ENCODE assay signal across 31 cellular contexts in the genomic region with DNA sequence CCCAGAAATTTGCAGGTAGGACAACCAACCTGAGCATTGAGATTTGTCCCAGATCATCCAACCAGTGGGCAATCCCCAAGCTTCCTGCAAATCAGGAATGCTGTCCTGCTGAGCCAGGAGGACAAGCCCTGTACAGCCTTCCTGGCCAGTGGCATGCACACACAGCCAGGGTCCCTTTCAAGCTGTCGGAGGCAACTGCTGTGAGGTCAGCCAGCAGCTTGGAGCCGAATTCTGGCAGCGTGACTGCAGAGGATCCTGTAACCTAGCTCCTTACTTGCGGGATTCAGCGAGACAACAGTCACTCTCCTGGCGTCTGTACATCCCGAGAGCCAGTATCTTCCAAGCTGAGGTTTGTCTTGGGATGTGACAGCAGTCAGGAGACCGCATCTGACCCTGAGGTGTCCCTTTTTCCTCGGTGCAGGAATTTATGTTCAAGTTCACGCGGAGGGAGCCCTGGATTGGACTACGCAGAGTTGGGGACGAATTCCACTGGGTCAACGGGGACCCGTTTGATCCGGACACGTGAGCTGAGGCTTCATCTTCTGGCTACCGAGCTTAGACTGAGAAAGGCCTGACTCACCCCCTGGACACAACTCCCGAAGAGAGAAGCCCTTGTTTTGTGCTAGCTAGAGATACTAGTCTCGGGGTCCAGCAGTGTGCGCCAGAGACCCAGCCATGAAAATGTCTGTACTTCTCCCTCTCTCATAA. TPM values are rescaled to one million over a fixed set of nuclear protein-coding genes. Genes with fewer than 3 reads are reported as not detected.
A peak's percentile ranks its signal among the peaks of the same experiment; 100 is the strongest.
DNase-seq lines count a peak whose midpoint lies in the region; ATAC-seq and TF ChIP-seq lines count a peak whose summit lies in the region.
"Had no signal": no experiment of that assay in that cellular context is flagged by ENCODE, and none has a peak within 500 bp of the region (broad histone marks: within the 10 kb centered on the region; RNA-seq: fewer than 3 reads in every experiment).

No MANE protein-coding gene starts in this region.

- H3K9me3 Mint-ChIP-seq in neural progenitor cell (no peaks in the 10 kb centered on the region), CD14-positive monocyte (peaks cover 0 to 5% (median 0%) of the 10 kb centered on the region in 7 donors), MCF 10A (ENCODE audit: unreplicated experiment) (no peaks in the 10 kb centered on the region)
- no peaks in the 10 kb centered on the region for H3K9me3 Mint-ChIP-seq in activated naive CD4-positive, alpha-beta T cell treated with anti-CD3 and anti-CD28 coated beads, Interleukin-2, amount 50 U/mL, for 72 hours
- H3K9me3 Mint-ChIP-seq: activated CD4-positive, alpha-beta T cell treated with anti-CD3 and anti-CD28 coated beads, Interleukin-2, amount 10 ng/mL, durations not matched to agents 24 days and 14 days; activated naive CD8-positive, alpha-beta T cell treated with anti-CD3 and anti-CD28 coated beads, Interleukin-2, amount 10 ng/mL, durations not matched to agents 7 days and 5 days; activated T-helper 2 cell treated with anti-CD3 and anti-CD28 coated beads, Interferon-gamma antibody, Interleukin-2, Interleukin-4, amounts not matched to agents 10 μg/mL and 5 μg/mL and 100 μg/mL, durations not matched to agents 14 hours and 24 hours and 36 hours; nephron; stimulated activated effector memory CD8-positive, alpha-beta T cell treated with anti-CD3 and anti-CD28 coated beads, Interleukin-12 subunit alpha, Interleukin-12 subunit beta, amount 100 ng/mL, for 72 hours had no signal

- no peaks in the 10 kb centered on the region for H3K36me3 Mint-ChIP-seq in neural progenitor cell
- no peaks in the 10 kb centered on the region for H3K36me3 Mint-ChIP-seq in CD14-positive monocyte
- H3K36me3 Mint-ChIP-seq in activated naive CD4-positive, alpha-beta T cell treated with anti-CD3 and anti-CD28 coated beads, Interleukin-2, amount 50 U/mL, for 72 hours, result no peaks in the 10 kb centered on the region
- no peaks in the 10 kb centered on the region for H3K36me3 Mint-ChIP-seq in MCF 10A (ENCODE audit: insufficient read depth, unreplicated experiment)
- H3K36me3 Mint-ChIP-seq: activated naive CD8-positive, alpha-beta T cell treated with anti-CD3 and anti-CD28 coated beads, Interleukin-2, amount 10 ng/mL, durations not matched to agents 7 days and 5 days; brain; stimulated activated effector memory CD8-positive, alpha-beta T cell treated with anti-CD3 and anti-CD28 coated beads, Interleukin-12 subunit alpha, Interleukin-12 subunit beta, amount 100 ng/mL, for 72 hours had no signal

- H3K4me3 Mint-ChIP-seq in neural progenitor cell, result no peak overlapping the region
- H3K4me3 Mint-ChIP-seq in CD14-positive monocyte, result no peak overlapping the region
- no peak overlapping the region for H3K4me3 Mint-ChIP-seq in MCF 10A (ENCODE audit: unreplicated experiment)
- H3K4me3 Mint-ChIP-seq: activated CD4-positive, alpha-beta T cell treated with anti-CD3 and anti-CD28 coated beads, Interleukin-2, amount 10 ng/mL, durations not matched to agents 24 days and 14 days; activated naive CD8-positive, alpha-beta T cell treated with anti-CD3 and anti-CD28 coated beads, Interleukin-2, amount 10 ng/mL, durations not matched to agents 7 days and 5 days; brain; nephron; stimulated activated effector memory CD8-positive, alpha-beta T cell treated with anti-CD3 and anti-CD28 coated beads, Interleukin-12 subunit alpha, Interleukin-12 subunit beta, amount 100 ng/mL, for 72 hours had no signal

- H3K9me3 ChIP-seq in HEK293 (ENCODE audit: control insufficient read depth, insufficient read depth, low read depth, low read length) (no peaks in the 10 kb centered on the region), neural progenitor cell (ENCODE audit: low read depth) (no peaks in the 10 kb centered on the region)
- H3K9me3 ChIP-seq: esophagus squamous epithelium, gastroesophageal sphincter, suprapubic skin, uterus had no signal

- H3K4me1 ChIP-seq in HEK293 (ENCODE audit: control insufficient read depth, insufficient read depth, low read length) (no peaks in the 10 kb centered on the region), neural progenitor cell (peaks cover 11% of the 10 kb centered on the region)
- H3K4me1 ChIP-seq: suprapubic skin, uterus had no signal

- CTCF ChIA-PET in HEK293 (lab: Yijun Ruan, JAX) (interaction anchor here (0.6 to 1.7 kb wide), 2 partner anchors 42 to 184 kb away, joined by 3 to 5 read pairs; no protein-coding TSS in a partner anchor), MCF 10A (lab: Yijun Ruan, JAX) (interaction anchor here (1.1 to 1.8 kb wide), 2 partner anchors 42 to 78 kb away, joined by 3 to 5 read pairs; no protein-coding TSS in a partner anchor)

- BruUV-seq in MCF 10A (replicated peaks; lab: Mats Ljungman, UMichigan), result no TSS peak

- no peak for ATAC-seq in GM21786 (IDR thresholded peaks at IDR 0.05; ENCODE audit: unreplicated experiment)
- no peak for ATAC-seq in activated naive CD4-positive, alpha-beta T cell treated with anti-CD3 and anti-CD28 coated beads, Interleukin-2, amount 50 U/mL, for 72 hours
- ATAC-seq: gastroesophageal sphincter, left cardiac atrium had no signal

- no peaks in the 10 kb centered on the region for H3K36me3 ChIP-seq in HEK293 (ENCODE audit: control insufficient read depth in 2 of 2, insufficient read depth in 1 of 2, low read length in 2 of 2)
- H3K36me3 ChIP-seq in neural progenitor cell, result no peaks in the 10 kb centered on the region
- H3K36me3 ChIP-seq: esophagus squamous epithelium, gastroesophageal sphincter, suprapubic skin, uterus had no signal

- H3K27me3 ChIP-seq in neural progenitor cell, result no peaks in the 10 kb centered on the region
- H3K27me3 ChIP-seq: gastroesophageal sphincter, suprapubic skin, uterus had no signal

- peak overlapping the region; percentile 50 for H3K27ac Mint-ChIP-seq in neural progenitor cell
- no peak overlapping the region for H3K27ac Mint-ChIP-seq in CD14-positive monocyte
- no peak overlapping the region for H3K27ac Mint-ChIP-seq in activated naive CD4-positive, alpha-beta T cell treated with anti-CD3 and anti-CD28 coated beads, Interleukin-2, amount 50 U/mL, for 72 hours
- no peak overlapping the region for H3K27ac Mint-ChIP-seq in MCF 10A (ENCODE audit: low read depth, unreplicated experiment)
- H3K27ac Mint-ChIP-seq: activated CD4-positive, alpha-beta T cell treated with anti-CD3 and anti-CD28 coated beads, Interleukin-2, amount 10 ng/mL, durations not matched to agents 24 days and 14 days; activated naive CD8-positive, alpha-beta T cell treated with anti-CD3 and anti-CD28 coated beads, Interleukin-2, amount 10 ng/mL, durations not matched to agents 7 days and 5 days; activated T-helper 2 cell treated with anti-CD3 and anti-CD28 coated beads, Interferon-gamma antibody, Interleukin-2, Interleukin-4, amounts not matched to agents 10 μg/mL and 5 μg/mL and 100 μg/mL, durations not matched to agents 14 hours and 24 hours and 36 hours; brain; stimulated activated effector memory CD8-positive, alpha-beta T cell treated with anti-CD3 and anti-CD28 coated beads, Interleukin-12 subunit alpha, Interleukin-12 subunit beta, amount 100 ng/mL, for 72 hours had no signal

- H2AFZ ChIP-seq in neural progenitor cell (replicated peaks), result peak overlapping the region; percentile 33

- H3K4me1 Mint-ChIP-seq in neural progenitor cell (peaks cover 20% of the 10 kb centered on the region), CD14-positive monocyte (peaks cover 6% of the 10 kb centered on the region), MCF 10A (ENCODE audit: insufficient read depth, unreplicated experiment) (no peaks in the 10 kb centered on the region)
- H3K4me1 Mint-ChIP-seq: activated CD4-positive, alpha-beta T cell treated with anti-CD3 and anti-CD28 coated beads, Interleukin-2, amount 10 ng/mL, durations not matched to agents 24 days and 14 days; activated naive CD8-positive, alpha-beta T cell treated with anti-CD3 and anti-CD28 coated beads, Interleukin-2, amount 10 ng/mL, durations not matched to agents 7 days and 5 days; brain; stimulated activated effector memory CD8-positive, alpha-beta T cell treated with anti-CD3 and anti-CD28 coated beads, Interleukin-12 subunit alpha, Interleukin-12 subunit beta, amount 100 ng/mL, for 72 hours had no signal

- intact Hi-C loops in CD14-positive monocyte (cut with micrococcal nuclease) (no loop called here), MCF 10A (cut with micrococcal nuclease) (no loop called here)

- peak; percentile 70 for DNase-seq in DMS53 (lab: John Stamatoyannopoulos, UW)
- DNase-seq in choroid plexus epithelial cell (ENCODE audit: low read depth), result peak; percentile 16
- DNase-seq in neural progenitor cell (ENCODE audit: low spot score), result peak; percentile 78
- no peak for DNase-seq in CD14-positive monocyte (ENCODE audit: low spot score)
- DNase-seq in activated naive CD4-positive, alpha-beta T cell treated with anti-CD3 and anti-CD28 coated beads, Interleukin-2, amount 50 U/mL, for 72 hours (ENCODE audit: low spot score in 2 of 2), result no peak
- no peak for DNase-seq in MCF 10A (ENCODE audit: unreplicated experiment)
- DNase-seq: ACHN; activated CD4-positive, alpha-beta T cell treated with anti-CD3 and anti-CD28 coated beads, Interleukin-2, amount 10 ng/mL, durations not matched to agents 24 days and 14 days; activated naive CD8-positive, alpha-beta T cell treated with anti-CD3 and anti-CD28 coated beads, Interleukin-2, amount 10 ng/mL, durations not matched to agents 7 days and 5 days; C1 segment of cervical spinal cord; esophagus squamous epithelium; GDM1; KG1; left cardiac atrium; NCI-H187 treated with DMSO at 0.1 percent for 48 hours; NCI-H345; NCI-H82; posterior cingulate gyrus; SIG-M5; stimulated activated CD4-positive, alpha-beta T cell treated with anti-CD3 and anti-CD28 coated beads, Interleukin-2, amount 100 ng/mL, for 24 hours; uterus had no signal

- peaks cover 9% of the 10 kb centered on the region for H3F3A ChIP-seq in neural progenitor cell (ENCODE audit: low read depth)

- H3K4me2 ChIP-seq in neural progenitor cell, result peak overlapping the region; percentile 33

- H4K20me1 ChIP-seq in neural progenitor cell (ENCODE audit: low read depth), result no peaks in the 10 kb centered on the region

- POLR2A ChIA-PET in HEK293 (lab: Yijun Ruan, JAX) (no interaction called here), MCF 10A (lab: Yijun Ruan, JAX) (interaction anchor here (1.1 kb wide), 1 partner anchor 27 kb away, joined by 3 read pairs; no protein-coding TSS in a partner anchor)

- H3K9ac ChIP-seq in neural progenitor cell, result no peak overlapping the region

- H3K27ac ChIP-seq in HEK293 (ENCODE audit: extremely low read depth, low read depth, low read length) (no peak overlapping the region), neural progenitor cell (no peak overlapping the region)
- H3K27ac ChIP-seq: esophagus squamous epithelium, gastroesophageal sphincter, skin epidermis, suprapubic skin, uterus had no signal

- H3K4me3 ChIP-seq in HEK293 (ENCODE audit: low read depth, low read length) (no peak overlapping the region), choroid plexus epithelial cell (ENCODE audit: low read depth, low read length) (no peak overlapping the region), neural progenitor cell (no peak overlapping the region)
- H3K4me3 ChIP-seq: esophagus squamous epithelium, gastroesophageal sphincter, skin epidermis, suprapubic skin, uterus had no signal

- no peaks in the 10 kb centered on the region for H3K27me3 Mint-ChIP-seq in neural progenitor cell (ENCODE audit: insufficient read depth, low read depth)
- H3K27me3 Mint-ChIP-seq in CD14-positive monocyte (ENCODE audit: low read depth in 3 of 3), result peaks cover 2 to 3% (median 3%) of the 10 kb centered on the region in 3 donors
- H3K27me3 Mint-ChIP-seq in MCF 10A (ENCODE audit: insufficient read depth, unreplicated experiment), result peaks cover 17% of the 10 kb centered on the region

- TF ChIP-seq CTCF in HEK293 (tag by site-specific recombination; IDR thresholded peaks at IDR 0.05) (no peak), choroid plexus epithelial cell (conservative IDR thresholded peaks at IDR 0.05; ENCODE audit: low read depth, low read length) (no peak), neural progenitor cell (IDR thresholded peaks at IDR 0.05) (no peak), CD14-positive monocyte (IDR thresholded peaks at IDR 0.05) (no peak), MCF 10A (IDR thresholded peaks at IDR 0.05; ENCODE audit: unreplicated experiment) (no peak)

- H3K79me2 ChIP-seq in neural progenitor cell (ENCODE audit: low read depth), result no peaks in the 10 kb centered on the region

RNA-seq across cellular contexts. Expression of gene CLEC2L, which starts 18.3 kb away (rescaled TPM):
- total RNA-seq in neural progenitor cell (ENCODE audit: low replicate concordance) (0.15 and 0.50 TPM in 2 replicates), MCF 10A (2022) (not detected in 2 replicates)
- not detected for polyA plus RNA-seq in CD14-positive monocyte
- total RNA-seq in activated naive CD4-positive, alpha-beta T cell treated with anti-CD3 and anti-CD28 coated beads, Interleukin-2, amount 50 U/mL, for 72 hours, result not detected
- total RNA-seq: activated CD4-positive, alpha-beta T cell treated with anti-CD3 and anti-CD28 coated beads, Interleukin-2, amount 10 ng/mL, durations not matched to agents 24 days and 14 days; activated naive CD8-positive, alpha-beta T cell treated with anti-CD3 and anti-CD28 coated beads, Interleukin-2, amount 10 ng/mL, durations not matched to agents 7 days and 5 days; activated T-helper 2 cell treated with anti-CD3 and anti-CD28 coated beads, Interferon-gamma antibody, Interleukin-2, Interleukin-4, amounts not matched to agents 10 μg/mL and 5 μg/mL and 100 μg/mL, durations not matched to agents 14 hours and 24 hours and 36 hours; esophagus squamous epithelium; T-helper 1 cell treated with Interleukin-12 subunit alpha and Interleukin-12 subunit beta and Interleukin-4 antibody, amounts not matched to agents 30 ng/mL and 1 ng/mL, for 36 hours had no signal

RNA-seq across cellular contexts. Expression of gene KLRG2, which starts 58.3 kb away (rescaled TPM):
- total RNA-seq in neural progenitor cell (ENCODE audit: low replicate concordance), result 1.0 and 4.2 TPM in 2 replicates
- not detected for polyA plus RNA-seq in CD14-positive monocyte
- total RNA-seq in activated naive CD4-positive, alpha-beta T cell treated with anti-CD3 and anti-CD28 coated beads, Interleukin-2, amount 50 U/mL, for 72 hours, result under 1 TPM; 0.09 to 0.62 TPM
- total RNA-seq in MCF 10A (2022), result 0.19 TPM in 1 of 2 replicates, not detected in the other
- total RNA-seq: activated naive CD8-positive, alpha-beta T cell treated with anti-CD3 and anti-CD28 coated beads, Interleukin-2, amount 10 ng/mL, durations not matched to agents 7 days and 5 days; left cardiac atrium had no signal

Comparison
In these comparisons a context has a peak if more than half of its experiments do, and no peak if none do; other contexts are left out.
1. DNase-seq: peak in DMS53 (single experiment), choroid plexus epithelial cell (single experiment) and neural progenitor cell (single experiment); none in CD14-positive monocyte (single experiment), activated naive CD4-positive, alpha-beta T cell treated with anti-CD3 and anti-CD28 coated beads, Interleukin-2, amount 50 U/mL, for 72 hours (0 of 2) and MCF 10A (single experiment).